Comparison of ENCODE assay signal across 23 cellular contexts in genomic region chr19:21751379-21751778, GRCh38. TPM values are rescaled to one million over a fixed set of nuclear protein-coding genes. Genes with fewer than 3 reads are reported as not detected.
A peak's percentile ranks its signal among the peaks of the same experiment; 100 is the strongest.
DNase-seq lines count a peak whose midpoint lies in the region; ATAC-seq and TF ChIP-seq lines count a peak whose summit lies in the region.
"Had no signal": no experiment of that assay in that cellular context is flagged by ENCODE, and none has a peak within 500 bp of the region (broad histone marks: within the 10 kb centered on the region; RNA-seq: fewer than 3 reads in every experiment).

No MANE protein-coding gene starts in this region.

- intact Hi-C loops in left ventricle myocardium superior (cut with micrococcal nuclease) (no loop called here), right cardiac atrium (cut with DNase I) (no loop called here), dorsolateral prefrontal cortex (cut with DNase I) (no loop called here)
- intact Hi-C loops in activated CD4-positive, alpha-beta T cell treated with anti-CD3 and anti-CD28 coated beads, Interleukin-2, amount 10 ng/mL, durations not matched to agents 24 days and 14 days (cut with micrococcal nuclease), result no loop called here

- 88% methylated on average over 3 of the region's 3 CpGs for WGBS in right cardiac atrium

- H3K36me3 ChIP-seq in WERI-Rb-1, result peaks cover 54% of the 10 kb centered on the region

- H3K4me3 ChIP-seq in right cardiac atrium (ENCODE audit: low read length), result no peak overlapping the region
- no peak overlapping the region for H3K4me3 ChIP-seq in fibroblast of villous mesenchyme (ENCODE audit: low read depth, low read length)
- peak overlapping the region in 4 of 59 donors; percentile 9 to 29 (median 18) for H3K4me3 ChIP-seq in dorsolateral prefrontal cortex
- H3K4me3 ChIP-seq in WERI-Rb-1 (ENCODE audit: low read depth, low read length), result no peak overlapping the region
- H3K4me3 ChIP-seq: gastroesophageal sphincter, smooth muscle cell, stomach had no signal

- H3K9me3 Mint-ChIP-seq in activated CD4-positive, alpha-beta T cell treated with anti-CD3 and anti-CD28 coated beads, Interleukin-2, amount 10 ng/mL, durations not matched to agents 24 days and 14 days, result peaks cover 34% of the 10 kb centered on the region

- H3K27me3 Mint-ChIP-seq in activated CD4-positive, alpha-beta T cell treated with anti-CD3 and anti-CD28 coated beads, Interleukin-2, amount 10 ng/mL, durations not matched to agents 24 days and 14 days, result no peaks in the 10 kb centered on the region
- H3K27me3 Mint-ChIP-seq: activated CD8-positive, alpha-beta T cell treated with anti-CD3 and anti-CD28 coated beads for 36 hours; activated T-cell treated with anti-CD3 and anti-CD28 coated beads, Interleukin-2, amount 50 U/mL, for 24 hours; CD4-positive, alpha-beta T cell; progenitor cell of endocrine pancreas; T-helper 17 cell; type B pancreatic cell had no signal

- H3K4me1 ChIP-seq in right cardiac atrium (ENCODE audit: control insufficient read depth, insufficient read depth, low read length), result no peaks in the 10 kb centered on the region

- H3K27ac Mint-ChIP-seq in activated CD4-positive, alpha-beta T cell treated with anti-CD3 and anti-CD28 coated beads, Interleukin-2, amount 10 ng/mL, durations not matched to agents 24 days and 14 days, result no peak overlapping the region
- H3K27ac Mint-ChIP-seq: activated CD8-positive, alpha-beta T cell treated with anti-CD3 and anti-CD28 coated beads for 36 hours; activated T-cell treated with anti-CD3 and anti-CD28 coated beads, Interleukin-2, amount 50 U/mL, for 24 hours; CD4-positive, alpha-beta T cell; progenitor cell of endocrine pancreas; T-helper 17 cell; type B pancreatic cell; WTC11 had no signal

- H3K9me3 ChIP-seq in right cardiac atrium (ENCODE audit: control insufficient read depth, low read length) (no peaks in the 10 kb centered on the region), WERI-Rb-1 (ENCODE audit: severe bottlenecking) (no peaks in the 10 kb centered on the region)
- H3K9me3 ChIP-seq: gastroesophageal sphincter had no signal

- TF ChIP-seq CTCF in fibroblast of villous mesenchyme (IDR thresholded peaks at IDR 0.05; ENCODE audit: insufficient read depth, low read depth, low read length) (no peak), dorsolateral prefrontal cortex (IDR thresholded peaks at IDR 0.05 in 54 of 56, conservative IDR thresholded peaks at IDR 0.05 in 2 of 56; ENCODE audit: low read depth in 1 of 56, partially characterized antibody in 56 of 56) (no peak), WERI-Rb-1 (IDR thresholded peaks at IDR 0.05; ENCODE audit: low read depth, low read length) (no peak)

- H3K27ac ChIP-seq in right cardiac atrium (ENCODE audit: low read length), result no peak overlapping the region
- H3K27ac ChIP-seq in dorsolateral prefrontal cortex, result peak overlapping the region in 25 of 59 donors; percentile 16 to 75 (median 49)
- H3K27ac ChIP-seq in WERI-Rb-1, result no peak overlapping the region
- H3K27ac ChIP-seq: stomach had no signal

- peaks cover 91% of the 10 kb centered on the region for H3K36me3 Mint-ChIP-seq in activated CD4-positive, alpha-beta T cell treated with anti-CD3 and anti-CD28 coated beads, Interleukin-2, amount 10 ng/mL, durations not matched to agents 24 days and 14 days (ENCODE audit: low read depth)

- DNase-seq in left ventricle myocardium superior (no peak), right cardiac atrium (no peak), amniotic epithelial cell (ENCODE audit: low read depth) (peak; percentile 45), fibroblast of villous mesenchyme (ENCODE audit: low read depth) (peak; percentile 30), GOT3 (lab: John Stamatoyannopoulos, UW) (no peak), dorsolateral prefrontal cortex (no peak), WERI-Rb-1 (no peak)
- no peak for DNase-seq in activated CD4-positive, alpha-beta T cell treated with anti-CD3 and anti-CD28 coated beads, Interleukin-2, amount 10 ng/mL, durations not matched to agents 24 days and 14 days
- DNase-seq: activated CD8-positive, alpha-beta T cell treated with anti-CD3 and anti-CD28 coated beads for 36 hours; activated naive CD4-positive, alpha-beta T cell treated with Interleukin-2 at 50 U/mL for 16 hours; activated T-cell treated with anti-CD3 and anti-CD28 coated beads, Interleukin-2, amount 50 U/mL, for 24 hours; CD4-positive, alpha-beta T cell; midbrain; SIG-M5; stimulated activated CD4-positive, alpha-beta T cell treated with anti-CD3 and anti-CD28 coated beads, Interleukin-4, amount 100 ng/mL, for 1 hour; stomach; T-helper 17 cell had no signal

- H3K4me3 Mint-ChIP-seq in activated CD4-positive, alpha-beta T cell treated with anti-CD3 and anti-CD28 coated beads, Interleukin-2, amount 10 ng/mL, durations not matched to agents 24 days and 14 days, result no peak overlapping the region
- H3K4me3 Mint-ChIP-seq: activated CD8-positive, alpha-beta T cell treated with anti-CD3 and anti-CD28 coated beads for 36 hours; activated T-cell treated with anti-CD3 and anti-CD28 coated beads, Interleukin-2, amount 50 U/mL, for 24 hours; CD4-positive, alpha-beta T cell; neural crest cell; T-helper 17 cell; type B pancreatic cell; WTC11 had no signal

- ATAC-seq in left ventricle myocardium superior (peak; percentile 31), right cardiac atrium (no peak)
- ATAC-seq: activated CD8-positive, alpha-beta T cell treated with anti-CD3 and anti-CD28 coated beads for 36 hours; gastroesophageal sphincter; T-helper 17 cell; WTC11 had no signal

- no peaks in the 10 kb centered on the region for H3K27me3 ChIP-seq in right cardiac atrium (ENCODE audit: control insufficient read depth, insufficient read depth)
- no peaks in the 10 kb centered on the region for H3K27me3 ChIP-seq in dorsolateral prefrontal cortex
- H3K27me3 ChIP-seq in WERI-Rb-1 (ENCODE audit: insufficient read depth, low read depth, severe bottlenecking), result no peaks in the 10 kb centered on the region
- H3K27me3 ChIP-seq: gastroesophageal sphincter, stomach had no signal

- H3K4me1 Mint-ChIP-seq in activated CD4-positive, alpha-beta T cell treated with anti-CD3 and anti-CD28 coated beads, Interleukin-2, amount 10 ng/mL, durations not matched to agents 24 days and 14 days, result no peaks in the 10 kb centered on the region
- H3K4me1 Mint-ChIP-seq: neural crest cell, WTC11 had no signal

RNA-seq across cellular contexts. Expression of gene ZNF100, which starts 16.0 kb away (rescaled TPM):
- 6.3 TPM for total RNA-seq in left ventricle myocardium superior
- total RNA-seq in right cardiac atrium, result 10 to 100 TPM in 1 of 4 donors, 1 to 10 TPM in 3; 3.9 to 10.2 (median 7.7) TPM
- 1.7 TPM for polyA plus RNA-seq in right cardiac atrium
- total RNA-seq in fibroblast of villous mesenchyme, result 2.3 and 5.6 TPM in 2 replicates
- total RNA-seq in dorsolateral prefrontal cortex, result 10 to 100 TPM in 100 of 120 experiments, 1 to 10 TPM in 20; 6.8 to 32.0 (median 14.3) TPM
- total RNA-seq in activated CD4-positive, alpha-beta T cell treated with anti-CD3 and anti-CD28 coated beads, Interleukin-2, amount 10 ng/mL, durations not matched to agents 24 days and 14 days, result 20.8 and 24.1 TPM in 2 replicates

Comparison
In these comparisons a context has a peak if more than half of its experiments do, and no peak if none do; other contexts are left out.
1. DNase-seq: peak in amniotic epithelial cell (single experiment) and fibroblast of villous mesenchyme (single experiment); none in left ventricle myocardium superior (single experiment), right cardiac atrium (0 of 3), GOT3 (single experiment), dorsolateral prefrontal cortex (0 of 10), WERI-Rb-1 (single experiment) and activated CD4-positive, alpha-beta T cell treated with anti-CD3 and anti-CD28 coated beads, Interleukin-2, amount 10 ng/mL, durations not matched to agents 24 days and 14 days (single experiment).